9 cellular contexts compared by ENCODE assay signal in genomic region chr4:150082241-150082640, GRCh38. TPM values are rescaled to one million over a fixed set of nuclear protein-coding genes. Genes with fewer than 3 reads are reported as not detected.
A peak's percentile ranks its signal among the peaks of the same experiment; 100 is the strongest.
DNase-seq lines count a peak whose midpoint lies in the region; ATAC-seq and TF ChIP-seq lines count a peak whose summit lies in the region.
"Had no signal": no experiment of that assay in that cellular context is flagged by ENCODE, and none has a peak within 500 bp of the region (broad histone marks: within the 10 kb centered on the region; RNA-seq: fewer than 3 reads in every experiment).

No MANE protein-coding gene starts in this region.

- no peak for TF ChIP-seq CTCF in SK-N-SH (IDR thresholded peaks at IDR 0.05)
- no peak for TF ChIP-seq CTCF in neural crest cell (conservative IDR thresholded peaks at IDR 0.05)

- no peak overlapping the region for H2AFZ ChIP-seq in SK-N-SH (ENCODE audit: low read depth)

- H2BK5ac ChIP-seq in mesendoderm (ENCODE audit: low read length) = no peak overlapping the region

- no peak overlapping the region for H4K8ac ChIP-seq in mesendoderm (ENCODE audit: low read depth, low read length)

- H3K9me3 Mint-ChIP-seq in neural crest cell = peaks cover 2% of the 10 kb centered on the region

- peaks cover 21% of the 10 kb centered on the region for H3F3A ChIP-seq in SK-N-SH (replicated peaks; ENCODE audit: insufficient read depth)

- no peaks in the 10 kb centered on the region for H3K9me3 ChIP-seq in SK-N-SH

- TF ChIP-seq EP300 in SK-N-SH (IDR thresholded peaks at IDR 0.05; ENCODE audit: borderline replicate concordance in 1 of 2, low read depth in 1 of 2, low read length in 1 of 2) = no peak

- H3K9ac ChIP-seq in SK-N-SH = no peak overlapping the region
- H3K9ac ChIP-seq in mesendoderm (ENCODE audit: low read length) = no peak overlapping the region

- no peak overlapping the region for H3K4ac ChIP-seq in mesendoderm (ENCODE audit: low read depth, low read length)

- H3K4me1 ChIP-seq in SK-N-SH (ENCODE audit: control insufficient read depth in 1 of 2, insufficient read depth in 2 of 2, low read depth in 1 of 2, low read length in 1 of 2) = peaks cover 10 to 19% of the 10 kb centered on the region in 2 experiments
- no peaks in the 10 kb centered on the region for H3K4me1 ChIP-seq in mesendoderm (ENCODE audit: control insufficient read depth, low read depth, low read length)

- H3K4me2 ChIP-seq in SK-N-SH (peak overlapping the region; percentile 93; the same call in 1 of the 2 replicates), mesendoderm (ENCODE audit: low read length) (no peak overlapping the region)

- TF ChIP-seq RAD21 in SK-N-SH (IDR thresholded peaks at IDR 0.05; ENCODE audit: low read length) = no peak

- H3K79me1 ChIP-seq in mesendoderm (ENCODE audit: low read length) = no peaks in the 10 kb centered on the region

- peaks cover 3 to 12% of the 10 kb centered on the region in 2 experiments for H3K36me3 ChIP-seq in SK-N-SH (replicated peaks in 1 of 2; ENCODE audit: control insufficient read depth in 1 of 2, insufficient read depth in 2 of 2, low read length in 1 of 2)
- no peaks in the 10 kb centered on the region for H3K36me3 ChIP-seq in mesendoderm (ENCODE audit: control insufficient read depth, insufficient read depth, low read length)

- peaks cover 22% of the 10 kb centered on the region for H3K36me3 Mint-ChIP-seq in neural crest cell (ENCODE audit: low read depth)

- DNase-seq in SK-N-SH (no peak), neural crest cell (ENCODE audit: low read depth, low spot score) (no peak), DMS79 (lab: John Stamatoyannopoulos, UW) (no peak), RKO (ENCODE audit: low spot score) (no peak), mesendoderm (no peak)
- DNase-seq: AML-193 had no signal

- H3K23ac ChIP-seq in mesendoderm (ENCODE audit: low read length) = no peak overlapping the region

- peaks cover 38% of the 10 kb centered on the region for H4K20me1 ChIP-seq in SK-N-SH (ENCODE audit: insufficient read depth)

- H3K56ac ChIP-seq in mesendoderm (ENCODE audit: low read length) = no peak overlapping the region

- CTCF ChIA-PET in SK-N-SH (lab: Yijun Ruan, JAX) = interaction anchor here (0.9 to 1.1 kb wide), 2 partner anchors 70 to 155 kb away, joined by 3 read pairs; no protein-coding TSS in a partner anchor

- no peaks in the 10 kb centered on the region for H3K9me2 ChIP-seq in SK-N-SH

- POLR2A ChIA-PET in SK-N-SH (lab: Yijun Ruan, JAX) = no interaction called here

- no peak overlapping the region for H2AK5ac ChIP-seq in mesendoderm (ENCODE audit: low read length)

- no peak overlapping the region for H4K5ac ChIP-seq in mesendoderm (ENCODE audit: low read length)

- H3K27me3 Mint-ChIP-seq in neural crest cell (ENCODE audit: low read depth) = no peaks in the 10 kb centered on the region

- no peak overlapping the region for H2BK15ac ChIP-seq in mesendoderm (replicated peaks; ENCODE audit: low read depth)

- WGBS in SK-N-SH (ENCODE audit: low lambda C conversion rate) = 47% methylated on average over 1 of the region's 1 CpG
- WGBS in mesendoderm (ENCODE audit: extremely low coverage, insufficient coverage, low lambda C conversion rate) = no CpG with 5 or more reads among the region's 1 CpG

- peak overlapping the region; percentile 58 for H3K4me3 Mint-ChIP-seq in neural crest cell

- peaks cover 34% of the 10 kb centered on the region for H3K4me1 Mint-ChIP-seq in neural crest cell

- H3K79me2 ChIP-seq in SK-N-SH (ENCODE audit: insufficient read depth) (peaks cover 91% of the 10 kb centered on the region), mesendoderm (ENCODE audit: control insufficient read depth, insufficient read depth, low read length) (no peaks in the 10 kb centered on the region)

- H3K27ac Mint-ChIP-seq in neural crest cell (ENCODE audit: unreplicated experiment) = no peak overlapping the region

- no peak overlapping the region for H3K18ac ChIP-seq in mesendoderm (ENCODE audit: low read length)

- ATAC-seq in SK-N-SH treated with all-trans-retinoic acid at 6 μM for 48 hours (no peak), GM21825 (IDR thresholded peaks at IDR 0.05; ENCODE audit: unreplicated experiment) (peak; percentile 76), HG03460 (IDR thresholded peaks at IDR 0.05; ENCODE audit: unreplicated experiment) (peak; percentile 68)

- peak overlapping the region in 1 of 2 experiments; percentile 8; a peak in 1 of 4 replicates for H3K27ac ChIP-seq in SK-N-SH (ENCODE audit: low read depth in 2 of 2, low read length in 1 of 2)
- no peak overlapping the region for H3K27ac ChIP-seq in mesendoderm (ENCODE audit: low read depth, low read length)

- H2BK120ac ChIP-seq in mesendoderm (ENCODE audit: low read depth, low read length) = no peak overlapping the region

- H3K27me3 ChIP-seq in SK-N-SH (ENCODE audit: insufficient read depth) (no peaks in the 10 kb centered on the region), mesendoderm (ENCODE audit: insufficient read depth, low read length, poor library complexity) (peaks cover 14% of the 10 kb centered on the region)

- peak overlapping the region; percentile 16 to 21; a peak in 1 of 4 replicates for H3K4me3 ChIP-seq in SK-N-SH (ENCODE audit: low read depth in 2 of 2, low read length in 1 of 2)
- H3K4me3 ChIP-seq in mesendoderm (ENCODE audit: low read length) = no peak overlapping the region

TF ChIP-seq in SK-N-SH, 30 proteins besides CTCF, POLR2A, EP300 and RAD21:
- TF ChIP-seq REST (IDR thresholded peaks at IDR 0.05; ENCODE audit: low read depth, low read length) (no peak), MAX (IDR thresholded peaks at IDR 0.05; ENCODE audit: low read depth) (no peak), RFX5 (IDR thresholded peaks at IDR 0.05; ENCODE audit: low read length) (no peak)

TF ChIP-seq in SK-N-SH treated with all-trans-retinoic acid at 6 μM for 48 hours, 23 proteins besides CTCF, POLR2A, EP300 and RAD21:
- no peak for TF ChIP-seq ESRRG (CRISPR knock-in tag; IDR thresholded peaks at IDR 0.05)
- TF ChIP-seq TCF4 (CRISPR knock-in tag; IDR thresholded peaks at IDR 0.05; ENCODE audit: borderline replicate concordance) = no peak
- TF ChIP-seq OSR1 (CRISPR knock-in tag; IDR thresholded peaks at IDR 0.05) = no peak
- TF ChIP-seq ARNTL (CRISPR knock-in tag; IDR thresholded peaks at IDR 0.05; ENCODE audit: borderline replicate concordance, low read depth) = no peak
- no peak for TF ChIP-seq CSRNP3 (CRISPR knock-in tag; IDR thresholded peaks at IDR 0.05)
- no peak for TF ChIP-seq TSHZ2 (CRISPR knock-in tag; IDR thresholded peaks at IDR 0.05)
- no peak for TF ChIP-seq ZC3H10 (CRISPR knock-in tag; IDR thresholded peaks at IDR 0.05)
- TF ChIP-seq TOX (CRISPR knock-in tag; IDR thresholded peaks at IDR 0.05; ENCODE audit: borderline replicate concordance) = no peak

RNA-seq across cellular contexts. Expression of gene DCLK2, which starts 4.0 kb away (rescaled TPM):
- polyA plus RNA-seq in SK-N-SH (2012; rRNA removed) = 10.0 and 10.1 TPM in 2 replicates
- 11.0 and 11.4 TPM in 2 replicates for polyA plus RNA-seq in SK-N-SH (2012; cell fraction: cytosol; rRNA removed)
- polyA plus RNA-seq in SK-N-SH (2012; cell fraction: nucleus; rRNA removed) = 16.8 and 19.1 TPM in 2 replicates
- total RNA-seq in neural crest cell = 29.2 and 30.1 TPM in 2 replicates
- polyA plus RNA-seq in mesendoderm (2013, experiment 1 of 2) = 0.08 TPM
- polyA plus RNA-seq in mesendoderm (2013, experiment 2 of 2) = 0.06 TPM
